In genomic region chr13:97030705-97031452, GRCh38 we compare ENCODE assay signal across 8 cellular contexts. TPM values are rescaled to one million over a fixed set of nuclear protein-coding genes. Genes with fewer than 3 reads are reported as not detected.
DNase-seq lines count a peak whose midpoint lies in the region; ATAC-seq and TF ChIP-seq lines count a peak whose summit lies in the region.

No MANE protein-coding gene starts in this region.

- intact Hi-C loops in OCI-LY7 (cut with micrococcal nuclease; ENCODE audit: unreplicated experiment): no loop called here

- no peak overlapping the region for H3K27ac ChIP-seq in OCI-LY7 (ENCODE audit: low read depth, low read length, poor library complexity, severe bottlenecking)

- DNase-seq in COLO829 (ENCODE audit: low spot score) (peak; percentile 76), OCI-LY7 (ENCODE audit: low spot score) (no peak), fibroblast of the conjunctiva (ENCODE audit: low read depth) (peak; percentile 81), UCSD-AML1 (lab: John Stamatoyannopoulos, UW; ENCODE audit: unreplicated experiment) (no peak), NCI-H2196 treated with DMSO at 0.1 percent for 48 hours (lab: John Stamatoyannopoulos, UW; ENCODE audit: unreplicated experiment) (no peak)

- no peaks in the 10 kb centered on the region for H3K36me3 ChIP-seq in OCI-LY7 (ENCODE audit: insufficient read depth, low read length)

- POLR2A ChIA-PET in OCI-LY7 (lab: Charles Lee): no interaction called here

- TF ChIP-seq CTCF in OCI-LY7 (conservative IDR thresholded peaks at IDR 0.05; ENCODE audit: low read length): peak; percentile 32; the same call in 1 of the 2 replicates

- peak; percentile 45 for ATAC-seq in HG02642 (IDR thresholded peaks at IDR 0.05; ENCODE audit: poor library complexity, unreplicated experiment)
- ATAC-seq in GM19035 (IDR thresholded peaks at IDR 0.05; ENCODE audit: unreplicated experiment): no peak
- no peak for ATAC-seq in GM21447 (IDR thresholded peaks at IDR 0.05; ENCODE audit: unreplicated experiment)

- no peak overlapping the region for H2AFZ ChIP-seq in OCI-LY7 (ENCODE audit: low read length)

- H4K20me1 ChIP-seq in OCI-LY7 (ENCODE audit: insufficient read depth, low read length): no peaks in the 10 kb centered on the region

- BruUV-seq in OCI-LY7 (replicated peaks; lab: Mats Ljungman, UMichigan): no TSS peak

- no peak overlapping the region for H3K4me2 ChIP-seq in OCI-LY7 (ENCODE audit: low read length)

- H3K9me3 ChIP-seq in OCI-LY7 (ENCODE audit: low read length): no peaks in the 10 kb centered on the region

- no peaks in the 10 kb centered on the region for H3K79me2 ChIP-seq in OCI-LY7 (ENCODE audit: insufficient read depth, low read depth, low read length)

- no peak overlapping the region for H3K4me3 ChIP-seq in OCI-LY7 (ENCODE audit: low read depth, low read length, poor library complexity, severe bottlenecking)

- H3K9me2 ChIP-seq in OCI-LY7 (ENCODE audit: insufficient read depth, low read length): no peaks in the 10 kb centered on the region

- no peaks in the 10 kb centered on the region for H3K4me1 ChIP-seq in OCI-LY7 (ENCODE audit: insufficient read depth, low read length, poor library complexity, severe bottlenecking)

- CTCF ChIA-PET in OCI-LY7 (lab: Charles Lee; ENCODE audit: unreplicated experiment): no interaction called here

RNA-seq across cellular contexts. Expression of gene OXGR1, which starts 36.6 kb away (rescaled TPM):
- total RNA-seq in OCI-LY7 (2014; rRNA removed; shearing (Covaris generic)): not detected in 2 replicates
- not detected in 2 replicates for total RNA-seq in OCI-LY7 (2022)

Comparison
In these comparisons a context has a peak if more than half of its experiments do, and no peak if none do; other contexts are left out.
1. DNase-seq: peak in COLO829 (single experiment) and fibroblast of the conjunctiva (single experiment); none in OCI-LY7 (single experiment), UCSD-AML1 (single experiment) and NCI-H2196 treated with DMSO at 0.1 percent for 48 hours (single experiment).